In genomic region chr12:94267530-94267877, GRCh38 we compare ENCODE assay signal across 13 cellular contexts.
DNase-seq lines count a peak whose midpoint lies in the region; ATAC-seq and TF ChIP-seq lines count a peak whose summit lies in the region.
"Had no signal": no experiment of that assay in that cellular context is flagged by ENCODE, and none has a peak within 500 bp of the region (broad histone marks: within the 10 kb centered on the region; RNA-seq: fewer than 3 reads in every experiment).

No MANE protein-coding gene starts in this region.

- H2BK20ac ChIP-seq in IMR-90 (ENCODE audit: low read depth, low read length): peak overlapping the region; percentile 23; the same call in 1 of the 2 replicates

- 40% methylated on average over 1 of the region's 3 CpGs; no CpG with 5 or more reads in 1 of the 2 experiments for WGBS in IMR-90 (ENCODE audit: extremely low coverage in 2 of 2, insufficient read length in 1 of 2), 2 experiments

- H3K4me3 ChIP-seq in BLaER1 treated with 17β-estradiol and CSF1 and Interleukin-3, amounts not matched to agents 10 nM and 100 nM: peak overlapping the region in 3 of 10 experiments; percentile 0 to 35 (median 4); a peak in 4 of 20 replicates
- H3K4me3 ChIP-seq in IMR-90 (ENCODE audit: insufficient read depth, low read depth, low read length) (no peak overlapping the region), right atrium auricular region (no peak overlapping the region), skin epidermis (no peak overlapping the region)

- H3K36me3 ChIP-seq in BLaER1 treated with 17β-estradiol and CSF1 and Interleukin-3, amounts not matched to agents 10 nM and 100 nM: peaks cover 0 to 5% (median 0%) of the 10 kb centered on the region in 11 experiments; a peak in 2 of 22 replicates
- no peaks in the 10 kb centered on the region for H3K36me3 ChIP-seq in IMR-90 (ENCODE audit: control insufficient read depth, insufficient read depth, low read length)
- no peaks in the 10 kb centered on the region for H3K36me3 ChIP-seq in right atrium auricular region

- no peak overlapping the region for H2AK5ac ChIP-seq in IMR-90 (ENCODE audit: low read depth, low read length)

- H3K56ac ChIP-seq in IMR-90 (ENCODE audit: extremely low read depth, insufficient read depth, low read length): no peak overlapping the region

- H3K4me1 ChIP-seq in BLaER1 treated with 17β-estradiol and CSF1 and Interleukin-3, amounts not matched to agents 10 nM and 100 nM: peaks cover 42 to 60% (median 50%) of the 10 kb centered on the region in 10 experiments
- H3K4me1 ChIP-seq in IMR-90 (ENCODE audit: control insufficient read depth, insufficient read depth, low read length): peaks cover 8% of the 10 kb centered on the region; the same call in 1 of the 2 replicates
- H3K4me1 ChIP-seq in right atrium auricular region: peaks cover 0 to 41% of the 10 kb centered on the region in 2 donors

- no peak overlapping the region; the same call in 1 of the 2 replicates for H4K5ac ChIP-seq in IMR-90 (ENCODE audit: low read depth, low read length)

- H2BK120ac ChIP-seq in IMR-90 (ENCODE audit: low read depth, low read length): 0 out of 2 replicates have a peak overlapping the region, but pooled peaks have one; percentile 19

- TF ChIP-seq POLR2A in IMR-90 (IDR thresholded peaks at IDR 0.05; ENCODE audit: low read depth, low read length): no peak

- peaks cover 72% of the 10 kb centered on the region for H3K4me1 Mint-ChIP-seq in activated naive CD8-positive, alpha-beta T cell treated with anti-CD3 and anti-CD28 coated beads for 36 hours
- H3K4me1 Mint-ChIP-seq in activated naive CD4-positive, alpha-beta T cell treated with anti-CD3 and anti-CD28 coated beads, Interleukin-2, amount 10 ng/mL, durations not matched to agents 7 days and 5 days: peaks cover 63% of the 10 kb centered on the region

- H3K18ac ChIP-seq in IMR-90 (ENCODE audit: low read depth, low read length): peak overlapping the region; percentile 68; the same call in 1 of the 2 replicates

- H2BK5ac ChIP-seq in IMR-90 (ENCODE audit: low read depth, low read length, poor library complexity, severe bottlenecking): no peak overlapping the region

- H4K91ac ChIP-seq in IMR-90 (ENCODE audit: insufficient read depth, low read depth, low read length): no peak overlapping the region

- TF ChIP-seq RAD21 in IMR-90 (IDR thresholded peaks at IDR 0.05; ENCODE audit: low read length): no peak

- no peak for TF ChIP-seq CTCF in IMR-90 (conservative IDR thresholded peaks at IDR 0.05; ENCODE audit: low read depth, low read length)
- TF ChIP-seq CTCF in right atrium auricular region (IDR thresholded peaks at IDR 0.05): no peak
- no peak for TF ChIP-seq CTCF in GM10266 (IDR thresholded peaks at IDR 0.05; ENCODE audit: control insufficient read depth, insufficient read depth, low read depth, missing control alignments)

- ATAC-seq in IMR-90 (ENCODE audit: low read depth) (peak; percentile 12; the same call in 1 of the 2 replicates), HG02763 (IDR thresholded peaks at IDR 0.05; ENCODE audit: unreplicated experiment) (no peak)

- DNase-seq in IMR-90: no peak
- no peak for DNase-seq in right atrium auricular region (ENCODE audit: low spot score)
- DNase-seq in activated naive CD8-positive, alpha-beta T cell treated with anti-CD3 and anti-CD28 coated beads for 36 hours: no peak
- no peak for DNase-seq in GM10266 (ENCODE audit: extremely low spot score)
- DNase-seq in activated naive CD4-positive, alpha-beta T cell treated with anti-CD3 and anti-CD28 coated beads, Interleukin-2, amount 10 ng/mL, durations not matched to agents 7 days and 5 days: no peak
- DNase-seq: activated CD4-positive, alpha-beta T cell treated with anti-CD3 and anti-CD28 coated beads, Interleukin-2, amount 50 U/mL, for 1 hour; activated T-cell treated with anti-CD3 and anti-CD28 coated beads, Interleukin-2, amount 50 U/mL, for 48 hours; C1 segment of cervical spinal cord; erythroblast; NCI-H2029 treated with DMSO at 0.1 percent for 48 hours had no signal

- in situ Hi-C loops in IMR-90 (cut with MboI; ENCODE audit: low sequenced_read_pairs): no loop called here

- no peaks in the 10 kb centered on the region for H3K27me3 Mint-ChIP-seq in activated naive CD8-positive, alpha-beta T cell treated with anti-CD3 and anti-CD28 coated beads for 36 hours
- no peaks in the 10 kb centered on the region for H3K27me3 Mint-ChIP-seq in activated naive CD4-positive, alpha-beta T cell treated with anti-CD3 and anti-CD28 coated beads, Interleukin-2, amount 10 ng/mL, durations not matched to agents 7 days and 5 days

- POLR2A ChIA-PET in IMR-90 (lab: Charles Lee; ENCODE audit: unreplicated experiment): no interaction called here

- H3K9ac ChIP-seq in BLaER1 treated with 17β-estradiol and CSF1 and Interleukin-3, amounts not matched to agents 10 nM and 100 nM: peak overlapping the region in 8 of 11 experiments; percentile 22 to 53 (median 38); a peak in 8 of 22 replicates
- no peak overlapping the region for H3K9ac ChIP-seq in IMR-90 (ENCODE audit: low read depth, low read length)

- intact Hi-C loops in IMR-90 (cut with micrococcal nuclease): loop anchor here (5.0 kb wide), 2 partner anchors 95 to 160 kb away; no protein-coding TSS in a partner anchor

- dilution Hi-C loops in IMR-90 (cut with HindIII; ENCODE audit: low sequenced_read_pairs, unreplicated experiment): no loop called here

- no peak overlapping the region for H2AFZ ChIP-seq in IMR-90 (replicated peaks; ENCODE audit: low read length, poor library complexity)

- H3K9me1 ChIP-seq in IMR-90 (ENCODE audit: insufficient read depth, low read length): peaks cover 5% of the 10 kb centered on the region

- peaks cover 43% of the 10 kb centered on the region for H3K36me3 Mint-ChIP-seq in activated naive CD8-positive, alpha-beta T cell treated with anti-CD3 and anti-CD28 coated beads for 36 hours
- H3K36me3 Mint-ChIP-seq in activated naive CD4-positive, alpha-beta T cell treated with anti-CD3 and anti-CD28 coated beads, Interleukin-2, amount 10 ng/mL, durations not matched to agents 7 days and 5 days: peaks cover 75% of the 10 kb centered on the region

- no peak overlapping the region for H3K23ac ChIP-seq in IMR-90 (ENCODE audit: low read depth, low read length)

- CTCF ChIA-PET in IMR-90 (lab: Yijun Ruan, JAX): no interaction called here
- CTCF ChIA-PET in activated naive CD4-positive, alpha-beta T cell treated with anti-CD3 and anti-CD28 coated beads, Interleukin-2, amount 10 ng/mL, durations not matched to agents 7 days and 5 days (lab: Charles Lee): no interaction called here

- H3K27ac ChIP-seq in BLaER1 treated with 17β-estradiol and CSF1 and Interleukin-3, amounts not matched to agents 10 nM and 100 nM: peak overlapping the region; percentile 25 to 73 (median 60); a peak in 19 of 22 replicates
- H3K27ac ChIP-seq in IMR-90 (ENCODE audit: insufficient read depth, low read length) (peak overlapping the region; percentile 76; the same call in 1 of the 2 replicates), right atrium auricular region (peak overlapping the region; percentile 32 to 62), skin epidermis (peak overlapping the region in 17 of 21 experiments; percentile 5 to 91 (median 53))

- no peak overlapping the region for H3K27ac Mint-ChIP-seq in activated naive CD8-positive, alpha-beta T cell treated with anti-CD3 and anti-CD28 coated beads for 36 hours
- no peak overlapping the region for H3K27ac Mint-ChIP-seq in activated naive CD4-positive, alpha-beta T cell treated with anti-CD3 and anti-CD28 coated beads, Interleukin-2, amount 10 ng/mL, durations not matched to agents 7 days and 5 days

- H3K27me3 ChIP-seq in BLaER1 treated with 17β-estradiol and CSF1 and Interleukin-3, amounts not matched to agents 10 nM and 100 nM: 0 out of 22 replicates have a peak, but pooled peaks cover 0 to 4% (median 0%) of the 10 kb centered on the region in 11 experiments
- H3K27me3 ChIP-seq in IMR-90 (ENCODE audit: control insufficient read depth, insufficient read depth, low read length) (no peaks in the 10 kb centered on the region), right atrium auricular region (no peaks in the 10 kb centered on the region)

- no peaks in the 10 kb centered on the region for H3K79me1 ChIP-seq in IMR-90 (ENCODE audit: low read depth in 1 of 2, low read length in 2 of 2)

- no TSS peak for BruUV-seq in IMR-90 (replicated peaks; lab: Mats Ljungman, UMichigan)

- H2BK15ac ChIP-seq in IMR-90 (ENCODE audit: low read depth, low read length): no peak overlapping the region

- H4K8ac ChIP-seq in IMR-90 (ENCODE audit: low read depth in 2 of 2, low read length in 2 of 2): peak overlapping the region in 1 of 2 experiments; percentile 27; a peak in 1 of 4 replicates

- no peaks in the 10 kb centered on the region for H3K9me3 ChIP-seq in BLaER1 treated with 17β-estradiol and CSF1 and Interleukin-3, amounts not matched to agents 10 nM and 100 nM (replicated peaks in 1 of 11)
- H3K9me3 ChIP-seq in IMR-90 (ENCODE audit: control insufficient read depth, insufficient read depth, low read length) (no peaks in the 10 kb centered on the region), right atrium auricular region (no peaks in the 10 kb centered on the region)

- H4K20me1 ChIP-seq in BLaER1 treated with 17β-estradiol and CSF1 and Interleukin-3, amounts not matched to agents 10 nM and 100 nM: no peaks in the 10 kb centered on the region
- no peaks in the 10 kb centered on the region for H4K20me1 ChIP-seq in IMR-90 (ENCODE audit: insufficient read depth, low read length)

- H3K4me2 ChIP-seq in BLaER1 treated with 17β-estradiol and CSF1 and Interleukin-3, amounts not matched to agents 10 nM and 100 nM: peak overlapping the region; percentile 66 to 90 (median 81)
- no peak overlapping the region for H3K4me2 ChIP-seq in IMR-90 (ENCODE audit: low read depth, low read length)

- no peak overlapping the region for H3K14ac ChIP-seq in IMR-90 (replicated peaks; ENCODE audit: low read depth, low read length)

- H2AK9ac ChIP-seq in IMR-90 (replicated peaks; ENCODE audit: low read depth, low read length, poor library complexity): no peak overlapping the region

- no peaks in the 10 kb centered on the region for H3K9me3 Mint-ChIP-seq in activated naive CD8-positive, alpha-beta T cell treated with anti-CD3 and anti-CD28 coated beads for 36 hours
- H3K9me3 Mint-ChIP-seq in activated naive CD4-positive, alpha-beta T cell treated with anti-CD3 and anti-CD28 coated beads, Interleukin-2, amount 10 ng/mL, durations not matched to agents 7 days and 5 days: no peaks in the 10 kb centered on the region

- peak overlapping the region; percentile 48; the same call in 1 of the 2 replicates for H3K4ac ChIP-seq in IMR-90 (ENCODE audit: low read depth, low read length)

- no peak overlapping the region for H3K4me3 Mint-ChIP-seq in activated naive CD8-positive, alpha-beta T cell treated with anti-CD3 and anti-CD28 coated beads for 36 hours
- H3K4me3 Mint-ChIP-seq in activated naive CD4-positive, alpha-beta T cell treated with anti-CD3 and anti-CD28 coated beads, Interleukin-2, amount 10 ng/mL, durations not matched to agents 7 days and 5 days: no peak overlapping the region

TF ChIP-seq in IMR-90, 13 proteins besides CTCF, POLR2A, EP300 and RAD21:
- TF ChIP-seq CHD1 (IDR thresholded peaks at IDR 0.05; ENCODE audit: low read depth, low read length) (no peak), CEBPB (IDR thresholded peaks at IDR 0.05; ENCODE audit: low read depth, low read length) (no peak)
